Comparison of ENCODE assay signal across 8 cellular contexts in genomic region chr12:42237052-42237852, GRCh38. TPM values are rescaled to one million over a fixed set of nuclear protein-coding genes. Genes with fewer than 3 reads are reported as not detected.
DNase-seq lines count a peak whose midpoint lies in the region; ATAC-seq, FAIRE-seq and TF ChIP-seq lines count a peak whose summit lies in the region.

No MANE protein-coding gene starts in this region.

- H3K36me3 ChIP-seq in bronchial epithelial cell (ENCODE audit: control insufficient read depth, insufficient read depth, low read length): peaks cover 3% of the 10 kb centered on the region

- in situ Hi-C loops in ACHN (cut with HindIII; ENCODE audit: low pct_ligation_motif_present, low pct_unique_long_range_greater_than_20kb, low sequenced_read_pairs): loop anchor here (10.0 kb wide), 1 partner anchor 68 kb away; no protein-coding TSS in a partner anchor

- no peak for FAIRE-seq in bronchial epithelial cell (lab: Jason Lieb, UNC)

- H3K4me3 ChIP-seq in WI38 (ENCODE audit: low read depth, low read length): peak overlapping the region; percentile 81
- peak overlapping the region; percentile 72 for H3K4me3 ChIP-seq in bronchial epithelial cell (ENCODE audit: low read depth, low read length)

- H3K27me3 ChIP-seq in bronchial epithelial cell (ENCODE audit: control insufficient read depth, insufficient read depth, low read length): no peaks in the 10 kb centered on the region

- TF ChIP-seq CTCF in WI38 (IDR thresholded peaks at IDR 0.05; ENCODE audit: low read depth, low read length): peak; percentile 23
- TF ChIP-seq CTCF in bronchial epithelial cell (IDR thresholded peaks at IDR 0.05; ENCODE audit: insufficient read depth, low read length, severe bottlenecking): peak; percentile 77

- peak; percentile 71 for ATAC-seq in GM18519 (IDR thresholded peaks at IDR 0.05; ENCODE audit: low FRiP score, unreplicated experiment)
- peak; percentile 82 for ATAC-seq in HG03045 (IDR thresholded peaks at IDR 0.05; ENCODE audit: unreplicated experiment)

- DNase-seq in ACHN (peak; percentile 92), NCI-H2107 treated with DMSO at 0.1 percent for 48 hours (lab: John Stamatoyannopoulos, UW; ENCODE audit: unreplicated experiment) (peak; percentile 64), bronchial epithelial cell (ENCODE audit: low read depth) (peak; percentile 65), inferior parietal cortex (ENCODE audit: extremely low spot score) (peak; percentile 49)
- peak; percentile 33 to 49 for DNase-seq in stimulated activated CD4-positive, alpha-beta T cell treated with anti-CD3 and anti-CD28 coated beads, Interleukin-12 subunit alpha, Interleukin-12 subunit beta, amount 100 ng/mL, for 24 hours (ENCODE audit: low read depth in 2 of 2)

RNA-seq across cellular contexts. Expression of gene YAF2, which starts 0.8 kb away (rescaled TPM):
- 11.8 and 14.2 TPM in 2 replicates for total RNA-seq in bronchial epithelial cell

Comparison
In these comparisons a context has a peak if more than half of its experiments do, and no peak if none do; other contexts are left out.
1. Peak in every context shown above with its lines: DNase-seq, ATAC-seq and H3K4me3 ChIP-seq.
2. DNase-seq: peak in every context shown above with its lines; median percentile 92 in ACHN; 65 in bronchial epithelial cell; 64 in NCI-H2107 treated with DMSO at 0.1 percent for 48 hours; 49 in inferior parietal cortex; 41 in stimulated activated CD4-positive, alpha-beta T cell treated with anti-CD3 and anti-CD28 coated beads, Interleukin-12 subunit alpha, Interleukin-12 subunit beta, amount 100 ng/mL, for 24 hours.